In the genomic region with DNA sequence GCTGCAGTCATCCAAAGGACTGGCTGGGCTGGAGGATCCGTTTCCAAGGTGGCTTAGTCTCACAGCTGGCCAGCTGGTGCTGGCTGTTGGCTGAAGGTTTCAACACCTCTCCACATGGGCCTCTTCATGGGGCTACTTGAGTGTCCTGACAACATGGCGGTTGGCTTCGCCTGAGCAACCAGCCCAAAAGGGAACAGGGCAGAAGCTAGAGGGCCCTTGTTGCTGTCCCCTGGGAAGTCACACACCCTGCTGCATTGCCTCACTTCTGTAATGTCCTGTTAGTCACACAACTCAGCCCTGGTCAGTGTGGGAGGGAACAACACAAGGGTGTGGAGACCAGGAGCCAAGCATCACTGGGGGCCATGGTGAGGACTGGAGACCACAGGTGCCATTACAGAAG, we compare ENCODE assay signal across 35 cellular contexts. TPM values are rescaled to one million over a fixed set of nuclear protein-coding genes. Genes with fewer than 3 reads are reported as not detected.
"Had no signal": no experiment of that assay in that cellular context is flagged by ENCODE, and none has a peak within 500 bp of the region (broad histone marks: within the 10 kb centered on the region; RNA-seq: fewer than 3 reads in every experiment).

No MANE protein-coding gene starts in this region.

- DNase-seq: activated B cell treated with CpG ODN at 0.5 μM for 24 hours; activated CD4-positive, alpha-beta memory T cell treated with anti-CD3 and anti-CD28 coated beads for 36 hours; activated CD4-positive, alpha-beta T cell treated with anti-CD3 and anti-CD28 coated beads for 4 hours; activated CD4-positive, alpha-beta T cell treated with anti-CD3 and anti-CD28 coated beads, Interleukin-2, amount 50 U/mL, for 1 hour; activated CD4-positive, CD25-positive, alpha-beta regulatory T cell treated with anti-CD3 and anti-CD28 coated beads, Interleukin-2, amount 50 U/mL, for 72 hours; activated CD8-positive, alpha-beta memory T cell treated with anti-CD3 and anti-CD28 coated beads, Interleukin-2, amount 50 U/mL, for 4 hours; activated gamma-delta T cell treated with Interleukin-2 at 50 U/mL for 16 hours; activated naive CD4-positive, alpha-beta T cell treated with anti-CD3 and anti-CD28 coated beads for 36 hours; activated T-cell treated with anti-CD3 and anti-CD28 coated beads for 4 hours; activated T-cell treated with anti-CD3 and anti-CD28 coated beads, Interleukin-2, amount 50 U/mL, for 4 hours; body of pancreas; NCI-H1105 treated with DMSO at 0.1 percent for 48 hours; NCI-H1436; NCI-H1694 treated with DMSO at 0.1 percent for 48 hours; NCI-H2029 treated with DMSO at 0.1 percent for 48 hours; NCI-H2107; NCI-H2171; NCI-H510A; NCI-H526; NCI-H748 treated with DMSO at 0.1 percent for 48 hours; NK-92 treated with Interleukin-12 subunit alpha and Interleukin-12 subunit beta, amount 100 ng/mL, for 24 hours; PC-9; Right ventricle myocardium superior; SW 1271; T-helper 1 cell; T-helper 2 cell; T-helper 9 cell had no signal

- FAIRE-seq: astrocyte, RCC 7860 had no signal

- H3K36me3 Mint-ChIP-seq: activated CD4-positive, alpha-beta memory T cell treated with anti-CD3 and anti-CD28 coated beads for 36 hours; activated naive CD4-positive, alpha-beta T cell treated with anti-CD3 and anti-CD28 coated beads, Interleukin-2, amount 50 U/mL, for 72 hours had no signal

- H3K27ac Mint-ChIP-seq: activated B cell treated with CpG ODN at 0.5 μM for 24 hours; activated CD4-positive, alpha-beta memory T cell treated with anti-CD3 and anti-CD28 coated beads for 36 hours; activated naive CD4-positive, alpha-beta T cell treated with anti-CD3 and anti-CD28 coated beads for 36 hours; activated T-helper 1 cell treated with anti-CD3 and anti-CD28 coated beads, Interleukin-12 subunit alpha, Interleukin-12 subunit beta, Interleukin-2, Interleukin-4 antibody, amounts not matched to agents 30 ng/mL and 10 ng/mL and 1 ng/mL, durations not matched to agents 14 hours and 24 hours and 36 hours had no signal

- H3K4me3 Mint-ChIP-seq: activated B cell treated with CpG ODN at 0.5 μM for 24 hours; activated CD4-positive, alpha-beta memory T cell treated with anti-CD3 and anti-CD28 coated beads for 36 hours; activated naive CD4-positive, alpha-beta T cell treated with anti-CD3 and anti-CD28 coated beads for 36 hours; activated T-cell treated with anti-CD3 and anti-CD28 coated beads, Interleukin-2, amount 50 U/mL, for 4 hours; activated T-helper 1 cell treated with anti-CD3 and anti-CD28 coated beads, Interleukin-12 subunit alpha, Interleukin-12 subunit beta, Interleukin-2, Interleukin-4 antibody, amounts not matched to agents 30 ng/mL and 10 ng/mL and 1 ng/mL, durations not matched to agents 14 hours and 24 hours and 36 hours had no signal

- H3K9me3 Mint-ChIP-seq: activated B cell treated with CpG ODN at 0.5 μM for 24 hours; activated CD4-positive, alpha-beta memory T cell treated with anti-CD3 and anti-CD28 coated beads for 36 hours; activated naive CD4-positive, alpha-beta T cell treated with anti-CD3 and anti-CD28 coated beads for 36 hours; activated naive CD4-positive, alpha-beta T cell treated with anti-CD3 and anti-CD28 coated beads, Interleukin-2, amount 50 U/mL, for 72 hours; activated T-cell treated with anti-CD3 and anti-CD28 coated beads, Interleukin-2, amount 50 U/mL, for 4 hours; activated T-helper 1 cell treated with anti-CD3 and anti-CD28 coated beads, Interleukin-12 subunit alpha, Interleukin-12 subunit beta, Interleukin-2, Interleukin-4 antibody, amounts not matched to agents 30 ng/mL and 10 ng/mL and 1 ng/mL, durations not matched to agents 14 hours and 24 hours and 36 hours had no signal

- ATAC-seq: activated naive CD4-positive, alpha-beta T cell treated with anti-CD3 and anti-CD28 coated beads, Interleukin-2, amount 50 U/mL, for 72 hours; activated T-cell treated with anti-CD3 and anti-CD28 coated beads, Interleukin-2, amount 50 U/mL, for 4 hours; body of pancreas had no signal

RNA-seq across cellular contexts. Expression of gene C16orf78, which starts 36.6 kb away (rescaled TPM):
- total RNA-seq: activated B cell treated with CpG ODN at 0.5 μM for 24 hours; activated CD4-positive, alpha-beta memory T cell treated with anti-CD3 and anti-CD28 coated beads for 36 hours; activated naive CD4-positive, alpha-beta T cell treated with anti-CD3 and anti-CD28 coated beads for 36 hours; activated naive CD4-positive, alpha-beta T cell treated with anti-CD3 and anti-CD28 coated beads, Interleukin-2, amount 50 U/mL, for 72 hours; activated T-cell treated with anti-CD3 and anti-CD28 coated beads, Interleukin-2, amount 50 U/mL, for 4 hours; activated T-helper 1 cell treated with anti-CD3 and anti-CD28 coated beads, Interleukin-12 subunit alpha, Interleukin-12 subunit beta, Interleukin-2, Interleukin-4 antibody, amounts not matched to agents 30 ng/mL and 10 ng/mL and 1 ng/mL, durations not matched to agents 14 hours and 24 hours and 36 hours; adrenal gland; astrocyte; body of pancreas; breast epithelium; cardiac septum; LHCN-M2; PC-9; Right ventricle myocardium superior had no signal
